13 cellular contexts compared by ENCODE assay signal in genomic region chr12:87280356-87280755, GRCh38.
DNase-seq lines count a peak whose midpoint lies in the region; ATAC-seq and TF ChIP-seq lines count a peak whose summit lies in the region.
"Had no signal": no experiment of that assay in that cellular context is flagged by ENCODE, and none has a peak within 500 bp of the region (broad histone marks: within the 10 kb centered on the region; RNA-seq: fewer than 3 reads in every experiment).

No MANE protein-coding gene starts in this region.

- no peak for TF ChIP-seq CTCF in SK-N-SH (IDR thresholded peaks at IDR 0.05)
- TF ChIP-seq CTCF in heart right ventricle (IDR thresholded peaks at IDR 0.05), result no peak

- H3K36me3 ChIP-seq in SK-N-SH (replicated peaks in 1 of 2; ENCODE audit: control insufficient read depth in 1 of 2, insufficient read depth in 2 of 2, low read length in 1 of 2) (no peaks in the 10 kb centered on the region), heart right ventricle (no peaks in the 10 kb centered on the region)

- peak overlapping the region; percentile 36 for H2AFZ ChIP-seq in SK-N-SH (ENCODE audit: low read depth)
- H2AFZ ChIP-seq: parathyroid adenoma had no signal

- no peak for TF ChIP-seq RAD21 in SK-N-SH (IDR thresholded peaks at IDR 0.05; ENCODE audit: low read length)

- H3K27ac ChIP-seq in SK-N-SH (ENCODE audit: low read depth in 2 of 2, low read length in 1 of 2), result no peak overlapping the region
- no peak overlapping the region for H3K27ac ChIP-seq in heart right ventricle
- H3K27ac ChIP-seq: parathyroid adenoma had no signal

- H3K4me3 ChIP-seq in SK-N-SH (ENCODE audit: low read depth in 2 of 2, low read length in 1 of 2) (no peak overlapping the region), heart right ventricle (no peak overlapping the region)

- CTCF ChIA-PET in SK-N-SH (lab: Yijun Ruan, JAX), result no interaction called here

- no peaks in the 10 kb centered on the region for H3F3A ChIP-seq in SK-N-SH (replicated peaks; ENCODE audit: insufficient read depth)

- H3K4me1 ChIP-seq in SK-N-SH (ENCODE audit: control insufficient read depth in 1 of 2, insufficient read depth in 2 of 2, low read depth in 1 of 2, low read length in 1 of 2), result no peaks in the 10 kb centered on the region; a peak in 1 of 4 replicates
- H3K4me1 ChIP-seq in heart right ventricle, result no peaks in the 10 kb centered on the region
- H3K4me1 ChIP-seq: parathyroid adenoma had no signal

- POLR2A ChIA-PET in SK-N-SH (lab: Yijun Ruan, JAX), result no interaction called here

- H3K27me3 Mint-ChIP-seq in stimulated activated naive B cell treated with anti-CD40 and anti-IgM and Interleukin-4, amounts not matched to agents 10 μg/mL and 1 μg/mL and 100 μg/mL, for 72 hours, result no peaks in the 10 kb centered on the region

- H3K27ac Mint-ChIP-seq in stimulated activated naive B cell treated with anti-CD40 and anti-IgM and Interleukin-4, amounts not matched to agents 10 μg/mL and 1 μg/mL and 100 μg/mL, for 72 hours, result peak overlapping the region; percentile 1
- H3K27ac Mint-ChIP-seq: HFFc6 had no signal

- DNase-seq in SK-N-SH, result no peak
- peak; percentile 1 for DNase-seq in stimulated activated naive B cell treated with anti-CD40 and anti-IgM and Interleukin-4, amounts not matched to agents 10 μg/mL and 1 μg/mL and 100 μg/mL, for 72 hours
- no peak for DNase-seq in DMS114 treated with DMSO at 0.1 percent for 48 hours (lab: John Stamatoyannopoulos, UW; ENCODE audit: unreplicated experiment)
- no peak for DNase-seq in heart right ventricle
- no peak for DNase-seq in T-helper 1 cell
- DNase-seq: 8988T, HFFc6, NCI-H187 treated with DMSO at 0.1 percent for 48 hours, Right ventricle myocardium superior had no signal

- H3K9me3 ChIP-seq in SK-N-SH (no peaks in the 10 kb centered on the region), heart right ventricle (no peaks in the 10 kb centered on the region)

- intact Hi-C loops in heart right ventricle (cut with DNase I), result no loop called here

- H3K9me3 Mint-ChIP-seq in stimulated activated naive B cell treated with anti-CD40 and anti-IgM and Interleukin-4, amounts not matched to agents 10 μg/mL and 1 μg/mL and 100 μg/mL, for 72 hours, result peaks cover 0 to 2% of the 10 kb centered on the region in 2 donors

- WGBS in SK-N-SH (ENCODE audit: low lambda C conversion rate), result 96% methylated on average over 2 of the region's 2 CpGs
- 87 to 90% methylated on average over 2 of the region's 2 CpGs for WGBS in heart right ventricle, 2 donors

- no peaks in the 10 kb centered on the region for H3K9me2 ChIP-seq in SK-N-SH

- no peaks in the 10 kb centered on the region for H4K20me1 ChIP-seq in SK-N-SH (ENCODE audit: insufficient read depth)

- TF ChIP-seq EP300 in SK-N-SH (IDR thresholded peaks at IDR 0.05; ENCODE audit: borderline replicate concordance in 1 of 2, low read depth in 1 of 2, low read length in 1 of 2), result no peak

- peaks cover 5 to 13% of the 10 kb centered on the region in 2 donors for H3K4me1 Mint-ChIP-seq in stimulated activated naive B cell treated with anti-CD40 and anti-IgM and Interleukin-4, amounts not matched to agents 10 μg/mL and 1 μg/mL and 100 μg/mL, for 72 hours

- no peak for ATAC-seq in SK-N-SH treated with all-trans-retinoic acid at 6 μM for 48 hours
- ATAC-seq in HG02798 (IDR thresholded peaks at IDR 0.05; ENCODE audit: poor library complexity, unreplicated experiment), result peak; percentile 84
- peak; percentile 83 for ATAC-seq in HG03558 (IDR thresholded peaks at IDR 0.05; ENCODE audit: extremely low read depth, unreplicated experiment)
- peak; percentile 76 to 78 for ATAC-seq in stimulated activated naive B cell treated with anti-CD40 and anti-IgM and Interleukin-4, amounts not matched to agents 10 μg/mL and 1 μg/mL and 100 μg/mL, for 72 hours (replicated peaks)
- ATAC-seq in heart right ventricle, result no peak

- H3K27me3 ChIP-seq in SK-N-SH (ENCODE audit: insufficient read depth) (no peaks in the 10 kb centered on the region), heart right ventricle (no peaks in the 10 kb centered on the region)

- no peaks in the 10 kb centered on the region for H3K36me3 Mint-ChIP-seq in stimulated activated naive B cell treated with anti-CD40 and anti-IgM and Interleukin-4, amounts not matched to agents 10 μg/mL and 1 μg/mL and 100 μg/mL, for 72 hours

- H3K4me2 ChIP-seq in SK-N-SH, result no peak overlapping the region

- no peaks in the 10 kb centered on the region for H3K79me2 ChIP-seq in SK-N-SH (ENCODE audit: insufficient read depth)
- H3K79me2 ChIP-seq: parathyroid adenoma had no signal

- H3K4me3 Mint-ChIP-seq in stimulated activated naive B cell treated with anti-CD40 and anti-IgM and Interleukin-4, amounts not matched to agents 10 μg/mL and 1 μg/mL and 100 μg/mL, for 72 hours, result peak overlapping the region; percentile 1 to 55
- H3K4me3 Mint-ChIP-seq: HFFc6 had no signal

- H3K9ac ChIP-seq in SK-N-SH, result no peak overlapping the region
- H3K9ac ChIP-seq: parathyroid adenoma had no signal

TF ChIP-seq in SK-N-SH, 30 proteins besides CTCF, POLR2A, EP300 and RAD21:
- TF ChIP-seq SMC3 (IDR thresholded peaks at IDR 0.05; ENCODE audit: low read depth, low read length), result no peak

TF ChIP-seq in SK-N-SH treated with all-trans-retinoic acid at 6 μM for 48 hours, 23 proteins besides CTCF, POLR2A, EP300 and RAD21:
- TF ChIP-seq ZC3H10 (CRISPR knock-in tag; IDR thresholded peaks at IDR 0.05), result no peak
- no peak for TF ChIP-seq GLIS3 (CRISPR knock-in tag; IDR thresholded peaks at IDR 0.05)
- TF ChIP-seq CSRNP3 (CRISPR knock-in tag; IDR thresholded peaks at IDR 0.05), result no peak
- TF ChIP-seq ZNF565 (CRISPR knock-in tag; conservative IDR thresholded peaks at IDR 0.05; ENCODE audit: low read depth), result no peak
- TF ChIP-seq ZNF8 (CRISPR knock-in tag; IDR thresholded peaks at IDR 0.05), result no peak
- no peak for TF ChIP-seq ESRRG (CRISPR knock-in tag; IDR thresholded peaks at IDR 0.05)
- TF ChIP-seq CREB5 (CRISPR knock-in tag; IDR thresholded peaks at IDR 0.05; ENCODE audit: low read depth), result no peak
- TF ChIP-seq ZFP3 (CRISPR knock-in tag; IDR thresholded peaks at IDR 0.05), result no peak
- TF ChIP-seq ZNF70 (CRISPR knock-in tag; IDR thresholded peaks at IDR 0.05), result no peak

Comparison
In these comparisons a context has a peak if more than half of its experiments do, and no peak if none do; other contexts are left out.
1. ATAC-seq: peak in HG02798 (single experiment), HG03558 (single experiment) and stimulated activated naive B cell treated with anti-CD40 and anti-IgM and Interleukin-4, amounts not matched to agents 10 μg/mL and 1 μg/mL and 100 μg/mL, for 72 hours (2 of 2); none in SK-N-SH treated with all-trans-retinoic acid at 6 μM for 48 hours (single experiment) and heart right ventricle (0 of 8).